In the genomic region with DNA sequence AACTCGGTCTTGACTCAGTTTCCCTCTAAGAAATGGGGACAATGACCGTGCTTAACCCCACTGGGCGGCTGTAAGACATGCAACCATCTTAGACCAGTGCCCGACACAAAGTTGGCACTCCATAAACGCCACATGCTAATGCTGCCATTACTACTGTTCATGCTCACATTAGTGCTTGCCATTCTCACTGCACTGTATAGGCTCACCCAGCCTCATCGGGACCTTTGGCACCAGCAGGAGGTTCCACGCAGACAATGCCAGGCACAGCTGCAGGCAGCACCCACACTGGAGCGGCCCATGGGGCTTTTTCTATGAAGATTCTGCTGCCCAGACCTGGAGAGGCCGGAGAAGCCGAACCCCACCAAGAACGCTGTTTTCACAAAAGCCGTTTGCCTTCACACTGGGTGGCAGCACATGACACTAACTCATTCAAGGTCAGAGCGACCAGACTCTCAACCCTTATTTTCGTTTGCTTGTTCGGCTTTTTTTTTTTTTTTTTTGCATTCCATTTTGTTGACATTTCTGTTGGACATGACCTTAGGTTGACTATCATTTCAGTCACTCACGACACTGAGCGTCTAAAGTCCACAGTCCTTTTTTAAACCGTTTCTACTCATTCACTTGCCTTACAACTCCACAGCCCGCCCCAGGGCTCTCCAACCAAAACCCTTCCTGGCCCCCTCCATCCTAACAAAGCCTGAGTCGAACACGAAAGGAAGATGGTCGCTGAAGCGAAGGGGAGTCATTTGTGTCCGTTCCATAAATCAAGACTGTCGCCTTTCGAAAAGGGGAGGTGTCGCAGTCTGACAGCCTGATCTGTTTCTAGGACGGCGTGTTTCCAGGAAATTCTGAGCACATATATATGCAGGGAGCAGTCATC, we compare ENCODE assay signal across 1 cellular context.
TF ChIP-seq lines count a peak whose summit lies in the region.

No MANE protein-coding gene starts in this region.

TF ChIP-seq in HepG2, 621 proteins besides CTCF, POLR2A, EP300 and RAD21 (continued from another document and continues in another):
- TF ChIP-seq ZNF512B (CRISPR knock-in tag; IDR thresholded peaks at IDR 0.05; ENCODE audit: borderline replicate concordance): no peak
- TF ChIP-seq ZNF577 (CRISPR knock-in tag; IDR thresholded peaks at IDR 0.05; ENCODE audit: borderline replicate concordance, low read depth): no peak
- TF ChIP-seq SP4 (CRISPR knock-in tag; IDR thresholded peaks at IDR 0.05): 0 out of 2 replicates have a peak, but pooled peaks have one; percentile 43
- no peak for TF ChIP-seq NAIF1 (CRISPR knock-in tag; IDR thresholded peaks at IDR 0.05; ENCODE audit: borderline replicate concordance)
- peak; percentile 65 for TF ChIP-seq STAG1 (CRISPR knock-in tag; IDR thresholded peaks at IDR 0.05)
- no peak for TF ChIP-seq ZNF619 (CRISPR knock-in tag; IDR thresholded peaks at IDR 0.05)
- TF ChIP-seq ZNF709 (CRISPR knock-in tag; IDR thresholded peaks at IDR 0.05): peak; percentile 73; the same call in 1 of the 2 replicates
- no peak; the same call in 1 of the 2 replicates for TF ChIP-seq SMAD1 (CRISPR knock-in tag; IDR thresholded peaks at IDR 0.05; ENCODE audit: borderline replicate concordance, low read depth)
- no peak for TF ChIP-seq ARNT (IDR thresholded peaks at IDR 0.05)
- TF ChIP-seq CC2D1A (CRISPR knock-in tag; IDR thresholded peaks at IDR 0.05): no peak
- TF ChIP-seq ZNF720 (CRISPR knock-in tag; IDR thresholded peaks at IDR 0.05): no peak
- no peak for TF ChIP-seq ZNF737 (CRISPR knock-in tag; IDR thresholded peaks at IDR 0.05; ENCODE audit: borderline replicate concordance)
- TF ChIP-seq ZNF569 (CRISPR knock-in tag; IDR thresholded peaks at IDR 0.05; ENCODE audit: borderline replicate concordance): no peak
- peak; percentile 28; the same call in 1 of the 2 replicates for TF ChIP-seq SPEN (CRISPR knock-in tag; IDR thresholded peaks at IDR 0.05; ENCODE audit: low read depth)
- TF ChIP-seq, protein P1, sequence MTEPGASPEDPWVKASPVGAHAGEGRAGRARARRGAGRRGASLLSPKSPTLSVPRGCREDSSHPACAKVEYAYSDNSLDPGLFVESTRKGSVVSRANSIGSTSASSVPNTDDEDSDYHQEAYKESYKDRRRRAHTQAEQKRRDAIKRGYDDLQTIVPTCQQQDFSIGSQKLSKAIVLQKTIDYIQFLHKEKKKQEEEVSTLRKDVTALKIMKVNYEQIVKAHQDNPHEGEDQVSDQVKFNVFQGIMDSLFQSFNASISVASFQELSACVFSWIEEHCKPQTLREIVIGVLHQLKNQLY (CRISPR knock-in tag; IDR thresholded peaks at IDR 0.05): no peak; the same call in 1 of the 2 replicates
- peak; percentile 62 for TF ChIP-seq FOSL2 (CRISPR knock-in tag; IDR thresholded peaks at IDR 0.05)
- TF ChIP-seq ZSCAN12 (CRISPR knock-in tag; IDR thresholded peaks at IDR 0.05): no peak
- TF ChIP-seq, protein P2, sequence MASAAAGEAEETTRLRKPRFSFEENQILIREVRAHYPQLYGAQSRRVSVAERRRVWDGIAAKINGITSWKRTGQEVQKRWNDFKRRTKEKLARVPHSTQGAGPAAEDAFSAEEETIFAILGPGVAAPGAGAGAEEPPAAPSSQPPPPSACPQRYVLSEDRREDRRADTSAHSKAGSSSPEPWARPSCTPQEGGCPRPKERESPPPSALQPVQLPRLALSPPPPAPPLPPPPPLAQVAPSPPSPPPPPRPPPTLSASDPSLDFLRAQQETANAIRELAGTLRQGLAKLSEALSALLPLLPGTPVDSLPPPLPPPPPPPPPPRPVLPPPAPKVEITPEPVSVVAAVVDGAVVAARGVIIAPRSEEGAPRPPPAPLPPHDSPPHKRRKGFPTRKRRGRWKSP (CRISPR knock-in tag; IDR thresholded peaks at IDR 0.05): peak; percentile 74
- no peak for TF ChIP-seq CAMTA2 (CRISPR knock-in tag; IDR thresholded peaks at IDR 0.05; ENCODE audit: borderline replicate concordance)
- TF ChIP-seq NR2F2 (IDR thresholded peaks at IDR 0.05; ENCODE audit: borderline replicate concordance, low read depth): peak; percentile 72
- peak; percentile 43; the same call in 1 of the 2 replicates for TF ChIP-seq KMT2B (CRISPR knock-in tag; IDR thresholded peaks at IDR 0.05)
- TF ChIP-seq GATA4 (IDR thresholded peaks at IDR 0.05; ENCODE audit: borderline replicate concordance, low read depth): no peak
- TF ChIP-seq TARDBP (CRISPR knock-in tag; IDR thresholded peaks at IDR 0.05): no peak
- no peak for TF ChIP-seq MEIS2 (CRISPR knock-in tag; IDR thresholded peaks at IDR 0.05)
- peak; percentile 68; the same call in 1 of the 2 replicates for TF ChIP-seq NR1H2 (CRISPR knock-in tag; IDR thresholded peaks at IDR 0.05; ENCODE audit: borderline replicate concordance, low read depth)
- no peak for TF ChIP-seq ZHX2 (IDR thresholded peaks at IDR 0.05; ENCODE audit: low read depth)
- no peak for TF ChIP-seq ZHX2 (CRISPR knock-in tag; IDR thresholded peaks at IDR 0.05; ENCODE audit: borderline replicate concordance)
- TF ChIP-seq, protein P3, sequence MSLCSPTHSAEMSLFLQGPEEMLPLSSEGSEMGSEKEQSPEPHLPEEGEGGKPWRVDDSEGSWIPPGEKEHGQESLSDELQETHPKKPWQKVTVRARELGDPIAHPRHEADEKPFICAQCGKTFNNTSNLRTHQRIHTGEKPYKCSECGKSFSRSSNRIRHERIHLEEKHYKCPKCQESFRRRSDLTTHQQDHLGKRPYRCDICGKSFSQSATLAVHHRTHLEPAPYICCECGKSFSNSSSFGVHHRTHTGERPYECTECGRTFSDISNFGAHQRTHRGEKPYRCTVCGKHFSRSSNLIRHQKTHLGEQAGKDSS (CRISPR knock-in tag; IDR thresholded peaks at IDR 0.05; ENCODE audit: borderline replicate concordance, low read depth): 0 out of 2 replicates have a peak, but pooled peaks have one; percentile 29
- TF ChIP-seq NFRKB (IDR thresholded peaks at IDR 0.05): no peak
- peak; percentile 59 for TF ChIP-seq ESRRA (CRISPR knock-in tag; IDR thresholded peaks at IDR 0.05; ENCODE audit: low read depth)
- TF ChIP-seq CEBPG (CRISPR knock-in tag; IDR thresholded peaks at IDR 0.05): 0 out of 2 replicates have a peak, but pooled peaks have one; percentile 26
- 0 out of 2 replicates have a peak, but pooled peaks have one; percentile 53 for TF ChIP-seq ZNF343 (CRISPR knock-in tag; IDR thresholded peaks at IDR 0.05)
- peak; percentile 64; the same call in 1 of the 2 replicates for TF ChIP-seq PPARG (CRISPR knock-in tag; conservative IDR thresholded peaks at IDR 0.05)
- TF ChIP-seq ZNF550 (CRISPR knock-in tag; IDR thresholded peaks at IDR 0.05; ENCODE audit: borderline replicate concordance): no peak
- TF ChIP-seq HDAC2 (CRISPR knock-in tag; IDR thresholded peaks at IDR 0.05): 0 out of 2 replicates have a peak, but pooled peaks have one; percentile 59
- TF ChIP-seq ZNF451 (CRISPR knock-in tag; IDR thresholded peaks at IDR 0.05): no peak
- TF ChIP-seq YY1 (IDR thresholded peaks at IDR 0.05; ENCODE audit: insufficient read depth, insufficient replicate concordance, low read depth, low read length): peak; percentile 14
- TF ChIP-seq ZNF772 (CRISPR knock-in tag; IDR thresholded peaks at IDR 0.05): no peak
- no peak for TF ChIP-seq NFE2 (CRISPR knock-in tag; IDR thresholded peaks at IDR 0.05)
- TF ChIP-seq, protein P4, sequence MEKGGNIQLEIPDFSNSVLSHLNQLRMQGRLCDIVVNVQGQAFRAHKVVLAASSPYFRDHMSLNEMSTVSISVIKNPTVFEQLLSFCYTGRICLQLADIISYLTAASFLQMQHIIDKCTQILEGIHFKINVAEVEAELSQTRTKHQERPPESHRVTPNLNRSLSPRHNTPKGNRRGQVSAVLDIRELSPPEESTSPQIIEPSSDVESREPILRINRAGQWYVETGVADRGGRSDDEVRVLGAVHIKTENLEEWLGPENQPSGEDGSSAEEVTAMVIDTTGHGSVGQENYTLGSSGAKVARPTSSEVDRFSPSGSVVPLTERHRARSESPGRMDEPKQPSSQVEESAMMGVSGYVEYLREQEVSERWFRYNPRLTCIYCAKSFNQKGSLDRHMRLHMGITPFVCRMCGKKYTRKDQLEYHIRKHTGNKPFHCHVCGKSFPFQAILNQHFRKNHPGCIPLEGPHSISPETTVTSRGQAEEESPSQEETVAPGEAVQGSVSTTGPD (CRISPR knock-in tag; IDR thresholded peaks at IDR 0.05): no peak
- peak; percentile 77 for TF ChIP-seq TEAD3 (CRISPR knock-in tag; optimal IDR thresholded peaks at IDR 0.05; ENCODE audit: borderline replicate concordance)
- TF ChIP-seq, protein P5, sequence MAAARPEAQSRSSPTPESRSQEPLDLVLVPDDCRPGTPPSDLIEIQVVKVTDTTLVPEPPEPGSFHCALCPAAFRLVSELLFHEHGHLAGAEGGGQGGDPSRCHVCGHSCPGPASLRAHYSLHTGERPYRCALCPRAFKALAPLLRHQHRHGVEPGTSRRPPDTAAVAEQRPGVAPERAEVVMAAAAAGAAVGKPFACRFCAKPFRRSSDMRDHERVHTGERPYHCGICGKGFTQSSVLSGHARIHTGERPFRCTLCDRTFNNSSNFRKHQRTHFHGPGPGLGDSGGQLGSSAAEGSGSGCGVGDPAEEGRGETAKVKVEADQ (CRISPR knock-in tag; IDR thresholded peaks at IDR 0.05; ENCODE audit: borderline replicate concordance): no peak; the same call in 1 of the 2 replicates
- peak; percentile 97 for TF ChIP-seq RARA (CRISPR knock-in tag; IDR thresholded peaks at IDR 0.05)
- peak; percentile 31; the same call in 1 of the 2 replicates for TF ChIP-seq TBX3 (IDR thresholded peaks at IDR 0.05; ENCODE audit: borderline replicate concordance)
- no peak for TF ChIP-seq YEATS2 (CRISPR knock-in tag; IDR thresholded peaks at IDR 0.05; ENCODE audit: borderline replicate concordance)
- no peak for TF ChIP-seq NBN (conservative IDR thresholded peaks at IDR 0.05)
- no peak for TF ChIP-seq ZBTB43 (CRISPR knock-in tag; conservative IDR thresholded peaks at IDR 0.05)
